9 cellular contexts compared by ENCODE assay signal in the genomic region with DNA sequence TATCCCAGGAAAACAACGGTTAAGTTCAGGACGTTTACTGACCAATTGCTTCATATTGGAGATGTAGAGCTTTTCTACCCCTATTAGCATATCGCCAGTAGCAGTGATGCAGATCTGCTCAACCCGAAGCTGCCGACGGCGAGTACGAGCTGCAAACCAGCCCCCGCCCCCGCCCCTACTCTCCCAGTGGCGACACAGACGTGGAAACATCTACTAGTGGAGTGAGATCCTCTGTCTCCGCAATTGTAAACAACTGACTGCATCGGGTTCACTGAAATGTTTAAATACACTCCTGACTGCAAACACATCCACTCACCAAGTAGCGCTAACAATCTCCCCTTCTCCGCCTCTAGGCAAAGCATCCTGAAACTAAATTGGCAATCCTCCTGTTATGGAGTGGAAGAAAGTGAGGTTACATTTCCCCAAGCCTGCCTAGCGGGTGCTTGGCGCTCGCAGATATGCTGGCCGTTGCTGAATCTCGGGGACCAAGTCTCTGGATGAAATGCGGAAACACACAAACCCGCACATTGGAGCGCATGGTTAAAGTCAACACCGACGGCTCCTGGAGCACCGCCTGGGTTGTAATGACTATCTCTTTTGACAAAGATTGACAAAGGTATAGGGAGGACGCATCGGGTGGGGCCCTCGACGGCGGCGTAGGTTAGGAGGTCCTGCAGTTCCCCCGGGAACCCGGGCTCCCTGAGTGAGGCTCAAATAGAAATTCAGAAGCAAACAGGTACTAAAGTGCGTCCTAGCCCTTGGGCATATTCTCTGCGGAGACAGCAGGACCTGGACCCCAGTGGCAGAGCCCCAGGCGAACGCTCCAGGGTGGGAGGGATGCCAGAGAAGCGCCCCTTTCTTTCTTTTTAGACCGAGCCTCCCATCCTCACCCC.
DNase-seq lines count a peak whose midpoint lies in the region; ATAC-seq and TF ChIP-seq lines count a peak whose summit lies in the region.
"Had no signal": no experiment of that assay in that cellular context is flagged by ENCODE, and none has a peak within 500 bp of the region (broad histone marks: within the 10 kb centered on the region; RNA-seq: fewer than 3 reads in every experiment).

No MANE protein-coding gene starts in this region.

- H3K36me3 Mint-ChIP-seq in activated T-cell treated with anti-CD3 and anti-CD28 coated beads, Interleukin-2, amount 50 U/mL, for 4 hours (ENCODE audit: insufficient read depth) = no peaks in the 10 kb centered on the region
- no peaks in the 10 kb centered on the region for H3K36me3 Mint-ChIP-seq in activated CD8-positive, alpha-beta T cell treated with anti-CD3 and anti-CD28 coated beads for 36 hours (ENCODE audit: low read depth)

- TF ChIP-seq CTCF in activated CD8-positive, alpha-beta T cell treated with anti-CD3 and anti-CD28 coated beads for 36 hours (IDR thresholded peaks at IDR 0.05) = no peak
- TF ChIP-seq CTCF in kidney epithelial cell (IDR thresholded peaks at IDR 0.05; ENCODE audit: insufficient read depth, low read length, poor library complexity, severe bottlenecking) = no peak
- no peak for TF ChIP-seq CTCF in BE2C (IDR thresholded peaks at IDR 0.05; ENCODE audit: low read depth, low read length)

- peak overlapping the region; percentile 69 for H3K4me3 Mint-ChIP-seq in activated T-cell treated with anti-CD3 and anti-CD28 coated beads, Interleukin-2, amount 50 U/mL, for 4 hours
- peak overlapping the region; percentile 18 for H3K4me3 Mint-ChIP-seq in activated CD8-positive, alpha-beta T cell treated with anti-CD3 and anti-CD28 coated beads for 36 hours

- H3K4me3 ChIP-seq in kidney epithelial cell (ENCODE audit: low read depth, low read length) (peak overlapping the region; percentile 40), thymus (ENCODE audit: low read length) (peak overlapping the region; percentile 11), BE2C (ENCODE audit: low read depth, low read length) (no peak overlapping the region)

- no peak for ATAC-seq in activated T-cell treated with anti-CD3 and anti-CD28 coated beads, Interleukin-2, amount 50 U/mL, for 4 hours
- ATAC-seq in activated CD8-positive, alpha-beta T cell treated with anti-CD3 and anti-CD28 coated beads for 36 hours = no peak
- ATAC-seq in HG03460 (IDR thresholded peaks at IDR 0.05; ENCODE audit: unreplicated experiment) = no peak

- H3K9me3 ChIP-seq in thymus (ENCODE audit: control insufficient read depth) (no peaks in the 10 kb centered on the region), BE2C (no peaks in the 10 kb centered on the region)

- CTCF ChIA-PET in activated CD8-positive, alpha-beta T cell treated with anti-CD3 and anti-CD28 coated beads for 36 hours (lab: Charles Lee) = no interaction called here

- POLR2A ChIA-PET in activated CD8-positive, alpha-beta T cell treated with anti-CD3 and anti-CD28 coated beads for 36 hours (lab: Charles Lee) = no interaction called here

- no peak overlapping the region for H3K27ac ChIP-seq in thymus (ENCODE audit: low read depth)
- H3K27ac ChIP-seq: KMS-11 had no signal

- H3K4me1 ChIP-seq in thymus (ENCODE audit: control insufficient read depth, insufficient read depth, low read length) (no peaks in the 10 kb centered on the region), BE2C (no peaks in the 10 kb centered on the region)

- no peak for DNase-seq in activated T-cell treated with anti-CD3 and anti-CD28 coated beads, Interleukin-2, amount 50 U/mL, for 4 hours
- no peak for DNase-seq in activated T-cell treated with anti-CD3 and anti-CD28 coated beads, Interleukin-2, amount 50 U/mL, for 1 hour
- DNase-seq in activated CD8-positive, alpha-beta T cell treated with anti-CD3 and anti-CD28 coated beads for 36 hours = no peak
- DNase-seq in kidney epithelial cell (ENCODE audit: low read depth) (no peak), NCI-H2171 (lab: John Stamatoyannopoulos, UW) (no peak), BE2C (no peak)

- 4% methylated on average over 41 of the region's 41 CpGs for WGBS in thymus

- H3K27me3 ChIP-seq in kidney epithelial cell (ENCODE audit: control insufficient read depth, insufficient read depth, low read length) (peaks cover 13% of the 10 kb centered on the region), thymus (ENCODE audit: control insufficient read depth, insufficient read depth) (peaks cover 20% of the 10 kb centered on the region), BE2C (peaks cover 13% of the 10 kb centered on the region)

- H3K36me3 ChIP-seq in kidney epithelial cell (ENCODE audit: control insufficient read depth, insufficient read depth, low read length) (no peaks in the 10 kb centered on the region), thymus (ENCODE audit: control insufficient read depth, insufficient read depth) (no peaks in the 10 kb centered on the region), BE2C (no peaks in the 10 kb centered on the region)

- H3K27me3 Mint-ChIP-seq in activated T-cell treated with anti-CD3 and anti-CD28 coated beads, Interleukin-2, amount 50 U/mL, for 4 hours (ENCODE audit: low read depth) = peaks cover 33% of the 10 kb centered on the region
- H3K27me3 Mint-ChIP-seq in activated CD8-positive, alpha-beta T cell treated with anti-CD3 and anti-CD28 coated beads for 36 hours = peaks cover 38% of the 10 kb centered on the region

- intact Hi-C loops in activated CD8-positive, alpha-beta T cell treated with anti-CD3 and anti-CD28 coated beads for 36 hours (cut with micrococcal nuclease) = no loop called here

- H3K4me1 Mint-ChIP-seq in activated T-cell treated with anti-CD3 and anti-CD28 coated beads, Interleukin-2, amount 50 U/mL, for 4 hours (ENCODE audit: low read depth) = peaks cover 18% of the 10 kb centered on the region
- peaks cover 14% of the 10 kb centered on the region for H3K4me1 Mint-ChIP-seq in activated CD8-positive, alpha-beta T cell treated with anti-CD3 and anti-CD28 coated beads for 36 hours (ENCODE audit: low read depth)

- H3K27ac Mint-ChIP-seq in activated CD8-positive, alpha-beta T cell treated with anti-CD3 and anti-CD28 coated beads for 36 hours = no peak overlapping the region

- no peaks in the 10 kb centered on the region for H3K9me3 Mint-ChIP-seq in activated T-cell treated with anti-CD3 and anti-CD28 coated beads, Interleukin-2, amount 50 U/mL, for 4 hours
- no peaks in the 10 kb centered on the region for H3K9me3 Mint-ChIP-seq in activated CD8-positive, alpha-beta T cell treated with anti-CD3 and anti-CD28 coated beads for 36 hours
